ENCODE assay signal across 13 cellular contexts in genomic region chr1:43525995-43526394, GRCh38. TPM values are rescaled to one million over a fixed set of nuclear protein-coding genes. Genes with fewer than 3 reads are reported as not detected.
A peak's percentile ranks its signal among the peaks of the same experiment; 100 is the strongest.
DNase-seq lines count a peak whose midpoint lies in the region; ATAC-seq and TF ChIP-seq lines count a peak whose summit lies in the region.
"Had no signal": no experiment of that assay in that cellular context is flagged by ENCODE, and none has a peak within 500 bp of the region (broad histone marks: within the 10 kb centered on the region; RNA-seq: fewer than 3 reads in every experiment).

No MANE protein-coding gene starts in this region.

- DNase-seq in HCEC 1CT, result peak; percentile 69
- peak; percentile 80 for DNase-seq in RWPE1 (ENCODE audit: low spot score)
- DNase-seq in fibroblast of lung (ENCODE audit: low read depth in 2 of 2), result peak; percentile 60 to 73
- DNase-seq in spleen, result peak; percentile 30
- no peak for DNase-seq in NCI-H2171 treated with DMSO at 0.1 percent for 48 hours (lab: John Stamatoyannopoulos, UW)
- no peak for DNase-seq in T-helper 9 cell
- DNase-seq: activated CD4-positive, alpha-beta T cell treated with anti-CD3 and anti-CD28 coated beads for 1 hour; activated T-cell treated with anti-CD3 and anti-CD28 coated beads, Interleukin-2, amount 50 U/mL, for 1 hour; effector memory CD8-positive, alpha-beta T cell; lower lobe of right lung; NCI-H748 treated with DMSO at 0.1 percent for 48 hours had no signal

- H3K4me3 ChIP-seq in fibroblast of lung (replicated peaks in 1 of 4; ENCODE audit: control extremely low read depth in 1 of 4, insufficient read depth in 1 of 4, low read depth in 3 of 4, low read length in 4 of 4) (no peak overlapping the region), spleen (no peak overlapping the region)
- H3K4me3 ChIP-seq: lower lobe of right lung had no signal

- H3K9ac ChIP-seq in fibroblast of lung (ENCODE audit: insufficient read depth, low read length), result no peak overlapping the region

- H3K9me3 ChIP-seq in fibroblast of lung (ENCODE audit: control insufficient read depth, insufficient read depth, low read depth, low read length) (no peaks in the 10 kb centered on the region), spleen (no peaks in the 10 kb centered on the region)
- H3K9me3 ChIP-seq: lower lobe of right lung, neutrophil had no signal

- H3K79me2 ChIP-seq in fibroblast of lung (ENCODE audit: control insufficient read depth, insufficient read depth, low read length), result no peaks in the 10 kb centered on the region

- intact Hi-C loops in spleen (cut with DNase I; ENCODE audit: low total_unique reads), result loop anchor here (5.0 to 10.0 kb wide), 2 partner anchors 126 to 409 kb away; partner anchors contain the start of genes ARTN and KDM4A

- no peak overlapping the region for H3K4me2 ChIP-seq in fibroblast of lung (ENCODE audit: extremely low read depth, insufficient read depth, low read length)

- H3K4me1 ChIP-seq in fibroblast of lung (ENCODE audit: control insufficient read depth, extremely low read depth, insufficient read depth, low read length), result peaks cover 10% of the 10 kb centered on the region
- H3K4me1 ChIP-seq in spleen, result peaks cover 0 to 19% (median 9%) of the 10 kb centered on the region in 6 donors

- H2AFZ ChIP-seq in fibroblast of lung (ENCODE audit: low read length), result no peak overlapping the region

- TF ChIP-seq POLR2A in spleen (IDR thresholded peaks at IDR 0.05), result no peak

- H3K27ac ChIP-seq in RWPE1, result peak overlapping the region; percentile 74
- H3K27ac ChIP-seq in fibroblast of lung (ENCODE audit: insufficient read depth, low read length), result no peak overlapping the region
- no peak overlapping the region for H3K27ac ChIP-seq in spleen
- H3K27ac ChIP-seq: lower lobe of right lung, neutrophil had no signal

- 83 to 96% (median 91%) methylated on average over 10 of the region's 10 CpGs for WGBS in spleen, 5 donors

- TF ChIP-seq CTCF in RWPE1 (conservative IDR thresholded peaks at IDR 0.05; ENCODE audit: low read depth), result no peak
- no peak for TF ChIP-seq CTCF in fibroblast of lung (conservative IDR thresholded peaks at IDR 0.05 in 1 of 2, IDR thresholded peaks at IDR 0.05 in 1 of 2; ENCODE audit: low read depth in 1 of 2, low read length in 2 of 2)
- TF ChIP-seq CTCF in spleen (IDR thresholded peaks at IDR 0.05 in 8 of 11, conservative IDR thresholded peaks at IDR 0.05 in 3 of 11), result no peak

- H3K36me3 ChIP-seq in fibroblast of lung (ENCODE audit: control insufficient read depth, insufficient read depth, low read length) (no peaks in the 10 kb centered on the region), spleen (no peaks in the 10 kb centered on the region)
- H3K36me3 ChIP-seq: lower lobe of right lung, neutrophil had no signal

- no peaks in the 10 kb centered on the region for H4K20me1 ChIP-seq in fibroblast of lung (ENCODE audit: control insufficient read depth, extremely low read depth, insufficient read depth, low read length)

- POLR2A ChIA-PET in RWPE1 (lab: Yijun Ruan, JAX; ENCODE audit: low non-redundant PET), result no interaction called here

- CTCF ChIA-PET in RWPE1 (lab: Yijun Ruan, JAX), result interaction anchor here (0.9 kb wide), 1 partner anchor 67 kb away, joined by 4 read pairs; no protein-coding TSS in a partner anchor

- H3K27me3 ChIP-seq in fibroblast of lung (ENCODE audit: control insufficient read depth, insufficient read depth, low read length) (no peaks in the 10 kb centered on the region), spleen (replicated peaks in 1 of 7) (peaks cover 0 to 49% (median 14%) of the 10 kb centered on the region in 7 donors)

- no peak for ATAC-seq in GM19023 (IDR thresholded peaks at IDR 0.05; ENCODE audit: unreplicated experiment)
- ATAC-seq: effector memory CD8-positive, alpha-beta T cell; lower lobe of right lung had no signal

RNA-seq across cellular contexts. Expression of gene PTPRF, which starts 4.7 kb away (rescaled TPM):
- total RNA-seq in fibroblast of lung (23.9 and 45.2 TPM in 2 replicates), spleen (10 to 100 TPM in 6 of 7 donors, 1 to 10 TPM in 1; 8.3 to 25.0 (median 14.8) TPM)
- polyA plus RNA-seq in fibroblast of lung (39.5 and 52.0 TPM in 2 replicates), spleen (1 to 10 TPM; 2.7 to 3.9 (median 3.5) TPM)
- 48.9 and 75.8 TPM in 2 replicates for polyA plus RNA-seq in fibroblast of lung (2012)
- 242 and 244 TPM in 2 replicates for polyA minus RNA-seq in fibroblast of lung (ENCODE audit: low replicate concordance)

Comparison
In these comparisons a context has a peak if more than half of its experiments do, and no peak if none do; other contexts are left out.
1. DNase-seq: peak in HCEC 1CT (single experiment), RWPE1 (single experiment), fibroblast of lung (2 of 2) and spleen (single experiment); none in NCI-H2171 treated with DMSO at 0.1 percent for 48 hours (single experiment) and T-helper 9 cell (single experiment).